ENCODE assay signal across 27 cellular contexts in genomic region chr6:125733516-125734300, GRCh38. TPM values are rescaled to one million over a fixed set of nuclear protein-coding genes. Genes with fewer than 3 reads are reported as not detected.
"Had no signal": no experiment of that assay in that cellular context is flagged by ENCODE, and none has a peak within 500 bp of the region (broad histone marks: within the 10 kb centered on the region; RNA-seq: fewer than 3 reads in every experiment).

No MANE protein-coding gene starts in this region.

- H3K4me1 ChIP-seq: body of pancreas, pancreas, right lobe of liver, testis, uterus had no signal

- FAIRE-seq: pancreas had no signal

- H3K36me3 ChIP-seq: cardiac muscle cell, pancreas, right lobe of liver, uterus had no signal

- H3K27me3 ChIP-seq: body of pancreas, cardiac muscle cell, pancreas, right lobe of liver, testis, uterus had no signal

- H3K27ac ChIP-seq: body of pancreas, cardiac muscle cell, pancreas, right lobe of liver, skin epidermis, testis, uterus, VCaP had no signal

- H3K9me3 ChIP-seq: body of pancreas, pancreas, right lobe of liver, testis, uterus had no signal

- DNase-seq: activated CD4-positive, alpha-beta memory T cell treated with anti-CD3 and anti-CD28 coated beads, Interleukin-2, amount 10 ng/mL, durations not matched to agents 7 days and 5 days; activated CD4-positive, alpha-beta T cell treated with anti-CD3 and anti-CD28 coated beads, Interleukin-2, amount 10 ng/mL, durations not matched to agents 24 days and 14 days; activated CD8-positive, alpha-beta memory T cell treated with anti-CD3 and anti-CD28 coated beads, Interleukin-2, amount 10 ng/mL, durations not matched to agents 7 days and 5 days; activated gamma-delta T cell; activated naive CD4-positive, alpha-beta T cell treated with anti-CD3 and anti-CD28 coated beads, Interleukin-2, amount 50 U/mL, for 16 hours; activated naive CD8-positive, alpha-beta T cell treated with anti-CD3 and anti-CD28 coated beads, Interleukin-2, amount 50 U/mL, for 24 hours; activated T-cell treated with anti-CD3 and anti-CD28 coated beads for 4 hours; anterior cingulate cortex; body of pancreas; dermis blood vessel endothelial cell; effector memory CD4-positive, alpha-beta T cell; foreskin melanocyte; hippocampal formation; kidney glomerular epithelial cell; left ventricle myocardium superior; mammary epithelial cell; nephron progenitor cell; pancreas; right lobe of liver; stimulated activated CD4-positive, alpha-beta T cell treated with anti-CD3 and anti-CD28 coated beads, Interleukin-2, amount 100 ng/mL, for 24 hours; stimulated activated naive CD8-positive, alpha-beta T cell treated with anti-CD3 and anti-CD28 coated beads, Interleukin-15, amount 100 ng/mL, for 72 hours; testis; trophoblast cell; uterus had no signal

- H3K4me3 ChIP-seq: body of pancreas, cardiac muscle cell, pancreas, right lobe of liver, skin epidermis, testis, uterus had no signal

RNA-seq across cellular contexts. Expression of gene HEY2, which starts 15.7 kb away (rescaled TPM):
- polyA plus RNA-seq: mammary epithelial cell had no signal
